1 cellular context compared by ENCODE assay signal in genomic region chr3:157159762-157160651, GRCh38.
TF ChIP-seq lines count a peak whose summit lies in the region.

Gene CCNL1 (minus strand): TSS chr3:157160147. CDS start chr3:157160094, 53 bp downstream.

TF ChIP-seq in GM12878, 131 proteins besides CTCF, POLR2A, EP300 and RAD21 (continued from another document):
- TF ChIP-seq MTA2 (IDR thresholded peaks at IDR 0.05; ENCODE audit: low read depth) (no peak), BRCA1 (IDR thresholded peaks at IDR 0.05; ENCODE audit: low read depth, low read length) (peak; percentile 52; the same call in 1 of the 2 replicates), ZNF622 (IDR thresholded peaks at IDR 0.05) (no peak), ZNF592 (IDR thresholded peaks at IDR 0.05) (0 out of 2 replicates have a peak, but pooled peaks have one; percentile 48), ZBED1 (IDR thresholded peaks at IDR 0.05; ENCODE audit: borderline replicate concordance) (peak; percentile 89), SUZ12 (IDR thresholded peaks at IDR 0.05; ENCODE audit: unreplicated experiment) (no peak), RUNX3 (IDR thresholded peaks at IDR 0.05; ENCODE audit: low read length) (peak; percentile 90), CBX3 (IDR thresholded peaks at IDR 0.05; ENCODE audit: borderline replicate concordance, low read depth) (no peak), SMAD5 (IDR thresholded peaks at IDR 0.05; ENCODE audit: low read depth) (peak; percentile 99), USF1 (IDR thresholded peaks at IDR 0.05; ENCODE audit: borderline replicate concordance, extremely low read length, insufficient read depth, low read depth, low read length) (peak; percentile 50), RELB (IDR thresholded peaks at IDR 0.05; ENCODE audit: low read depth) (peak; percentile 69; the same call in 1 of the 2 replicates), SUPT20H (IDR thresholded peaks at IDR 0.05; ENCODE audit: borderline replicate concordance, control insufficient read depth, low read depth, low read length) (no peak), WRNIP1 (IDR thresholded peaks at IDR 0.05; ENCODE audit: borderline replicate concordance, low read depth, low read length) (peak; percentile 75; the same call in 1 of the 2 replicates), E4F1 (IDR thresholded peaks at IDR 0.05; ENCODE audit: borderline replicate concordance, partially characterized antibody) (peak; percentile 19), ASH2L (IDR thresholded peaks at IDR 0.05; ENCODE audit: borderline replicate concordance, low read depth) (no peak), BACH1 (IDR thresholded peaks at IDR 0.05; ENCODE audit: borderline replicate concordance) (peak; percentile 98), CREM (IDR thresholded peaks at IDR 0.05; ENCODE audit: low read depth) (peak; percentile 100), TBL1XR1 (IDR thresholded peaks at IDR 0.05; ENCODE audit: low read depth, low read length) (no peak; the same call in 1 of the 2 replicates), TAF1 (IDR thresholded peaks at IDR 0.05; ENCODE audit: borderline replicate concordance, low read depth, low read length) (peak; percentile 100), BCL11A (IDR thresholded peaks at IDR 0.05; ENCODE audit: low read depth, low read length) (peak; percentile 74; the same call in 1 of the 2 replicates), IKZF2 (IDR thresholded peaks at IDR 0.05) (peak in 1 of 2 experiments; percentile 77; a peak in 3 of 4 replicates), SP1 (IDR thresholded peaks at IDR 0.05; ENCODE audit: low read depth, low read length) (peak; percentile 87), ZBTB40 (IDR thresholded peaks at IDR 0.05; ENCODE audit: borderline replicate concordance) (peak; percentile 81), NFXL1 (IDR thresholded peaks at IDR 0.05; ENCODE audit: borderline replicate concordance) (no peak), REST (IDR thresholded peaks at IDR 0.05; ENCODE audit: low read depth, low read length) (0 out of 2 replicates have a peak, but pooled peaks have one; percentile 53)
TF ChIP-seq in GM12878: peak in this region for 78.
